Comparison of ENCODE assay signal across 19 cellular contexts in the genomic region with DNA sequence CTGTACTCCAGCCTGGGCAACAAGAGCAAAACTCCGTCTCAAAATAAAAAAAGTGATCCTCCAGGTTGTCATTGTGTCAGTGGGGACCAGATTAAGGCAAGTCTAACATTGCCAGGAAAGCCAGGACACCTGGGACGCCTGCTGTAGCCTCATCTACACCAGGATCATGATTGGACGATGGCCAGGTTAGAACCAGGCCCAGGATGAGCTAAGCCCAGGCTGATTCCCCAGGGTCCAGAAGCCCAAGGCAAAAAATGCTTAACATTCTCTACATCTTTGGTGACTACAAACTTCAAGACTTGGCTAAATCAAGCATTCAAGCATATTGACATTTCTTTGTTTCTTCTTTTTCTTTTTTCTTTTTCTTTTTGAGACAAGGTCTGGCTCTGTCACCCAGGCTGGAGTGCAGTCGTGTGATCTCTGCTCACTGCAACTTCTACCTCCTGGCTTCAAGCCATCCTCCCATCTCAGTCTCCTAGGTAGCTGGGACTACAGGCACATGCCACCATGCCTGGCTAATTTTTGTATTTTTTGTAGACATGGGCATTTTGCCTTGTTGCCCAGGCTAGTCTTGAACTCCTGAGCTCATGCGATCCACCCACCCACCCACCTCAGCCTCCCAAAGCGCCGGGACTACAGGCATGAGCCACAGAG. TPM values are rescaled to one million over a fixed set of nuclear protein-coding genes. Genes with fewer than 3 reads are reported as not detected.
A peak's percentile ranks its signal among the peaks of the same experiment; 100 is the strongest.
DNase-seq lines count a peak whose midpoint lies in the region; TF ChIP-seq lines count a peak whose summit lies in the region.
"Had no signal": no experiment of that assay in that cellular context is flagged by ENCODE, and none has a peak within 500 bp of the region (broad histone marks: within the 10 kb centered on the region; RNA-seq: fewer than 3 reads in every experiment).

No MANE protein-coding gene starts in this region.

- H2AK5ac ChIP-seq in neuronal stem cell (ENCODE audit: low read depth, low read length): no peak overlapping the region

- no peaks in the 10 kb centered on the region for H3K27me3 Mint-ChIP-seq in chondrocyte (ENCODE audit: low read depth)
- H3K27me3 Mint-ChIP-seq: activated CD4-positive, alpha-beta memory T cell treated with anti-CD3 and anti-CD28 coated beads for 36 hours; activated naive CD8-positive, alpha-beta T cell had no signal

- H3K4me3 ChIP-seq in HEK293 (ENCODE audit: low read depth, low read length) (no peak overlapping the region), neuronal stem cell (ENCODE audit: low read length in 2 of 2) (no peak overlapping the region)
- H3K4me3 ChIP-seq: cardiac muscle cell, testis had no signal

- no peak overlapping the region for H3K23ac ChIP-seq in neuronal stem cell (ENCODE audit: low read depth, low read length, poor library complexity)

- no peaks in the 10 kb centered on the region for H3K36me3 Mint-ChIP-seq in chondrocyte (ENCODE audit: low read depth)
- H3K36me3 Mint-ChIP-seq: activated CD4-positive, alpha-beta memory T cell treated with anti-CD3 and anti-CD28 coated beads for 36 hours; activated naive CD8-positive, alpha-beta T cell had no signal

- H3K27ac Mint-ChIP-seq in chondrocyte (ENCODE audit: unreplicated experiment): peak overlapping the region; percentile 87
- H3K27ac Mint-ChIP-seq: activated CD4-positive, alpha-beta memory T cell treated with anti-CD3 and anti-CD28 coated beads for 36 hours; activated naive CD8-positive, alpha-beta T cell had no signal

- no peaks in the 10 kb centered on the region for H3K79me1 ChIP-seq in neuronal stem cell (ENCODE audit: low read depth, low read length)

- H3K9me3 ChIP-seq in HEK293 (ENCODE audit: control insufficient read depth, insufficient read depth, low read depth, low read length): no peaks in the 10 kb centered on the region
- no peaks in the 10 kb centered on the region for H3K9me3 ChIP-seq in neuronal stem cell (replicated peaks in 1 of 2; ENCODE audit: control insufficient read depth in 2 of 2, insufficient read depth in 1 of 2, low read depth in 1 of 2, low read length in 2 of 2)
- H3K9me3 ChIP-seq: testis had no signal

- no CpG with 5 or more reads among the region's 7 CpGs for whole genome bisulfite sequencing in neuronal stem cell (ENCODE audit: extremely low coverage in 2 of 2, insufficient read length in 2 of 2, insufficient replicate concordance in 1 of 2), 2 donors

- peaks cover 10% of the 10 kb centered on the region for H3K4me1 Mint-ChIP-seq in chondrocyte (ENCODE audit: low read depth)

- peak overlapping the region; percentile 17 for H2BK12ac ChIP-seq in neuronal stem cell (ENCODE audit: low read length)

- H3K14ac ChIP-seq in neuronal stem cell (ENCODE audit: low read length): no peak overlapping the region

- no peak overlapping the region for H2BK120ac ChIP-seq in neuronal stem cell (ENCODE audit: low read depth, low read length)

- TF ChIP-seq CTCF in HEK293 (tag by site-specific recombination; IDR thresholded peaks at IDR 0.05): no peak
- no peak for TF ChIP-seq CTCF in chondrocyte (IDR thresholded peaks at IDR 0.05)

- CTCF ChIA-PET in HEK293 (lab: Yijun Ruan, JAX): interaction anchor here (0.8 to 1.5 kb wide), 3 partner anchors 12 to 143 kb away, joined by 3 to 5 read pairs (median 3); a partner anchor contains a TSS

- peak overlapping the region; percentile 84 for H3K18ac ChIP-seq in neuronal stem cell (ENCODE audit: low read length)

- H3K4me1 ChIP-seq in HEK293 (ENCODE audit: control insufficient read depth, insufficient read depth, low read length) (no peaks in the 10 kb centered on the region), neuronal stem cell (ENCODE audit: control insufficient read depth in 2 of 2, insufficient read depth in 1 of 2, low read depth in 1 of 2, low read length in 2 of 2) (peaks cover 5 to 7% of the 10 kb centered on the region in 2 donors)
- H3K4me1 ChIP-seq: parathyroid adenoma, testis had no signal

- DNase-seq in Caki2 (ENCODE audit: low read depth) (peak; percentile 61), chondrocyte (ENCODE audit: low spot score) (no peak), neuronal stem cell (ENCODE audit: low spot score) (no peak), iPS-NIHi7 (ENCODE audit: extremely low spot score) (no peak), KBM-7 (no peak), GF-D8 (lab: John Stamatoyannopoulos, UW) (no peak)
- DNase-seq: activated CD4-positive, alpha-beta memory T cell treated with anti-CD3 and anti-CD28 coated beads for 36 hours; activated T-cell treated with anti-CD3 and anti-CD28 coated beads, Interleukin-2, amount 50 U/mL, for 48 hours; DND-41; effector memory CD4-positive, alpha-beta T cell; HCEC 1CT; hypothalamus; NK-92 treated with Interleukin-12 subunit alpha and Interleukin-12 subunit beta, amount 100 ng/mL, for 24 hours; testis had no signal

- POLR2A ChIA-PET in HEK293 (lab: Yijun Ruan, JAX): no interaction called here

- no peak overlapping the region for H3K4me2 ChIP-seq in neuronal stem cell (ENCODE audit: insufficient read depth, low read length, poor library complexity, severe bottlenecking)

- H3K9ac ChIP-seq in neuronal stem cell (ENCODE audit: low read depth, low read length, poor library complexity): no peak overlapping the region
- H3K9ac ChIP-seq: parathyroid adenoma had no signal

- no peaks in the 10 kb centered on the region for H3K9me3 Mint-ChIP-seq in chondrocyte (ENCODE audit: low read depth)
- H3K9me3 Mint-ChIP-seq: activated CD4-positive, alpha-beta memory T cell treated with anti-CD3 and anti-CD28 coated beads for 36 hours had no signal

- peak overlapping the region; percentile 77 for H2BK15ac ChIP-seq in neuronal stem cell (ENCODE audit: low read length)

- no peak overlapping the region for H3K4me3 Mint-ChIP-seq in chondrocyte (ENCODE audit: unreplicated experiment)
- H3K4me3 Mint-ChIP-seq: activated CD4-positive, alpha-beta memory T cell treated with anti-CD3 and anti-CD28 coated beads for 36 hours; activated naive CD8-positive, alpha-beta T cell had no signal

- no peak overlapping the region for H2AFZ ChIP-seq in neuronal stem cell (ENCODE audit: low read length)
- H2AFZ ChIP-seq: parathyroid adenoma had no signal

- H4K91ac ChIP-seq in neuronal stem cell (ENCODE audit: low read depth, low read length, poor library complexity): no peak overlapping the region

- H3K27me3 ChIP-seq in neuronal stem cell (ENCODE audit: control insufficient read depth in 3 of 3, insufficient read depth in 3 of 3, low read depth in 1 of 3, low read length in 3 of 3): no peaks in the 10 kb centered on the region
- H3K27me3 ChIP-seq: cardiac muscle cell, testis had no signal

- H2BK5ac ChIP-seq in neuronal stem cell (ENCODE audit: low read length): no peak overlapping the region

- H3K27ac ChIP-seq in HEK293 (ENCODE audit: extremely low read depth, low read depth, low read length) (no peak overlapping the region), neuronal stem cell (replicated peaks; ENCODE audit: low read length) (no peak overlapping the region)
- H3K27ac ChIP-seq: C4-2B, cardiac muscle cell, parathyroid adenoma, testis had no signal

- in situ Hi-C loops in Caki2 (cut with HindIII; ENCODE audit: low pct_unique_long_range_greater_than_20kb, low sequenced_read_pairs) (no loop called here), KBM-7 (cut with MboI; ENCODE audit: low pct_unique_long_range_greater_than_20kb, low sequenced_read_pairs) (loop anchor here (10.0 kb wide), 1 partner anchor 137 kb away; no protein-coding TSS in a partner anchor)

- H3K36me3 ChIP-seq in HEK293 (ENCODE audit: control insufficient read depth in 2 of 2, insufficient read depth in 1 of 2, low read length in 2 of 2) (no peaks in the 10 kb centered on the region), neuronal stem cell (replicated peaks in 1 of 2; ENCODE audit: control insufficient read depth in 2 of 2, insufficient read depth in 2 of 2, low read length in 2 of 2) (no peaks in the 10 kb centered on the region)
- H3K36me3 ChIP-seq: cardiac muscle cell had no signal

- no peak overlapping the region for H4K8ac ChIP-seq in neuronal stem cell (ENCODE audit: low read depth, low read length)

- no peak overlapping the region for H3K4ac ChIP-seq in neuronal stem cell (ENCODE audit: low read length)

TF ChIP-seq in HEK293, 187 proteins besides CTCF, POLR2A, EP300 and RAD21:
- peak; percentile 24; the same call in 1 of the 2 replicates for TF ChIP-seq ZBTB17 (tag by site-specific recombination; IDR thresholded peaks at IDR 0.05)
- TF ChIP-seq ZNF629 (tag by site-specific recombination; IDR thresholded peaks at IDR 0.05): no peak
TF ChIP-seq in HEK293: peak in this region for 1.

RNA-seq across cellular contexts. Expression of a gene that starts 12.7 kb away (rescaled TPM):
- 23.3 and 33.3 TPM in 2 replicates for total RNA-seq in Caki2 (2014; rRNA removed; shearing (Covaris generic); ENCODE audit: low replicate concordance)
- 5.9 to 18.1 TPM (median 16.4 TPM) in 3 replicates for total RNA-seq in chondrocyte
- 12.6 TPM for polyA plus RNA-seq in neuronal stem cell (2013, experiment 1 of 2)
- 12.9 TPM for polyA plus RNA-seq in neuronal stem cell (2013, experiment 2 of 2)
